In the genomic region with DNA sequence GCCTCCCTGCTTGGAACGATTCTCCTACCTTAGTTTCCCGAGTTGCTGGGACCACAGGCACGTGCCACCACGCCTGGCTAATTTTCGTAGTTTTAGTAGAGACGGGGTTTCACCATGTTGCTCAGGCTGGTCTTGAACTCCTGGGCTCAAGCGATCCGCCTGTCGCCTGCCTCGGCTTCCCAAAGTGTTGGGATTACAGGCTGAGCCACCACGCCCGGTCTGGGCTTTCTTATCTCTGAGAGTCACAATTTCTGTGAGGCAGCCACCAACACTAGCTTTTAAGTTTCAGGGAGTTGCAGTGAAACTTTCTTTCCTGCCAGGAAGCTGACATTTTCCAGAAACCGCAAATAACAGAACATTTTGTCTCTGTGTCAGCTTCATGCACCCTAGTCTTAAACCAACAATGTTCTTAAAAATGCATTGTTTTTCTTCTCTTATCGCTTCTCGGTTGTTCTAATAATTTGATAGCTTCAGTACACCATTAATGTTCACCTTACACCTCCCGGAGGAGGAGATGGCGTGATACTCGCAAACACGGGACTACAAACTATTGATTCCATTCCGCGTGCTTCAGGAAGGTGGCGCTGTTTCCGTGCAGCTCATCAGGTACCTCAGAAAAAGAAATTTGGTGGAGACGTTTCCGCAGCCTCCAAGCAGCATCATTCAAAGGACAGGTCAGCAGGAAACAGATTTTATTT, we compare ENCODE assay signal across 8 cellular contexts. TPM values are rescaled to one million over a fixed set of nuclear protein-coding genes. Genes with fewer than 3 reads are reported as not detected.
DNase-seq lines count a peak whose midpoint lies in the region; ATAC-seq and TF ChIP-seq lines count a peak whose summit lies in the region.

No MANE protein-coding gene starts in this region.

- H3K27ac ChIP-seq in thoracic aorta, result peak overlapping the region; percentile 54 to 68

- H3K9me3 Mint-ChIP-seq in osteocyte (ENCODE audit: unreplicated experiment), result no peaks in the 10 kb centered on the region

- H3K36me3 ChIP-seq in thoracic aorta, result no peaks in the 10 kb centered on the region

- H3K27me3 Mint-ChIP-seq in osteocyte (ENCODE audit: unreplicated experiment), result peaks cover 53% of the 10 kb centered on the region

- ATAC-seq in thoracic aorta (ENCODE audit: insufficient number of reproducible peaks, low FRiP score, low read depth) (peak; percentile 73), GM19397 (IDR thresholded peaks at IDR 0.05; ENCODE audit: unreplicated experiment) (no peak)

- H3K9me3 ChIP-seq in thoracic aorta, result no peaks in the 10 kb centered on the region

- TF ChIP-seq CTCF in osteocyte (IDR thresholded peaks at IDR 0.05) (peak; percentile 86), thoracic aorta (IDR thresholded peaks at IDR 0.05) (peak; percentile 82)

- H3K4me3 Mint-ChIP-seq in osteocyte (ENCODE audit: unreplicated experiment), result no peak overlapping the region

- H3K4me3 ChIP-seq in thoracic aorta, result peak overlapping the region; percentile 55

- H3K4me1 ChIP-seq in thoracic aorta (ENCODE audit: control insufficient read depth in 1 of 2, low read depth in 2 of 2), result peaks cover 0 to 5% of the 10 kb centered on the region in 2 donors

- peak; percentile 84 for TF ChIP-seq RAD21 in Ishikawa (IDR thresholded peaks at IDR 0.05; ENCODE audit: low read depth)

- H3K27ac Mint-ChIP-seq in osteocyte (ENCODE audit: unreplicated experiment), result no peak overlapping the region

- TF ChIP-seq EP300 in Ishikawa (IDR thresholded peaks at IDR 0.05; ENCODE audit: borderline replicate concordance), result no peak

- H3K27me3 ChIP-seq in thoracic aorta (replicated peaks; ENCODE audit: insufficient read depth), result no peaks in the 10 kb centered on the region

- no peaks in the 10 kb centered on the region for H3K36me3 Mint-ChIP-seq in osteocyte (ENCODE audit: unreplicated experiment)

- H3K4me1 Mint-ChIP-seq in osteocyte (ENCODE audit: unreplicated experiment), result peaks cover 4% of the 10 kb centered on the region

- DNase-seq in GM04504 (ENCODE audit: low read depth) (peak; percentile 33), SHP77 (lab: John Stamatoyannopoulos, UW) (peak; percentile 85 to 87), foreskin melanocyte (peak; percentile 46), osteocyte (ENCODE audit: extremely low spot score, unreplicated experiment) (no peak), thoracic aorta (ENCODE audit: low spot score) (peak; percentile 28)
- peak; percentile 51 for DNase-seq in activated T-helper 9 cell treated with anti-CD3 and anti-CD28 coated beads, Interleukin-2, amount 50 U/mL, for 16 hours (ENCODE audit: low read depth)

TF ChIP-seq in Ishikawa, 13 proteins besides CTCF, POLR2A, EP300 and RAD21:
- TF ChIP-seq ZBTB7A (IDR thresholded peaks at IDR 0.05; ENCODE audit: low read depth), result no peak
- TF ChIP-seq, protein P1, sequence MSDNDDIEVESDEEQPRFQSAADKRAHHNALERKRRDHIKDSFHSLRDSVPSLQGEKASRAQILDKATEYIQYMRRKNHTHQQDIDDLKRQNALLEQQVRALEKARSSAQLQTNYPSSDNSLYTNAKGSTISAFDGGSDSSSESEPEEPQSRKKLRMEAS (IDR thresholded peaks at IDR 0.05), result 0 out of 2 replicates have a peak, but pooled peaks have one; percentile 30

RNA-seq across cellular contexts. Expression of a gene that starts 7.4 kb away (rescaled TPM):
- total RNA-seq in osteocyte, result 15.7 and 20.1 TPM in 2 replicates
- total RNA-seq in thoracic aorta, result 10 to 100 TPM; 30.5 to 44.5 TPM
